Comparison of ENCODE assay signal across 8 cellular contexts in genomic region chr11:66619080-66619554, GRCh38. TPM values are rescaled to one million over a fixed set of nuclear protein-coding genes. Genes with fewer than 3 reads are reported as not detected.
DNase-seq lines count a peak whose midpoint lies in the region; ATAC-seq, FAIRE-seq and TF ChIP-seq lines count a peak whose summit lies in the region.

No MANE protein-coding gene starts in this region.

- intact Hi-C loops in endothelial cell of umbilical vein (cut with micrococcal nuclease): no loop called here
- intact Hi-C loops in natural killer cell (cut with micrococcal nuclease): no loop called here

- ATAC-seq in natural killer cell: peak; percentile 13 to 19 (median 16)

- no peak overlapping the region for H2AFZ ChIP-seq in endothelial cell of umbilical vein (ENCODE audit: low read depth, low read length)

- no TSS peak for BruUV-seq in endothelial cell of umbilical vein (replicated peaks; lab: Mats Ljungman, UMichigan)

- FAIRE-seq in endothelial cell of umbilical vein (lab: Jason Lieb, UNC) (peak; percentile 77), H54 (lab: Jason Lieb, UNC) (no peak)

- peaks cover 75% of the 10 kb centered on the region for H3K79me2 ChIP-seq in endothelial cell of umbilical vein (ENCODE audit: control insufficient read depth, insufficient read depth, low read length)

- peaks cover 20% of the 10 kb centered on the region for H4K20me1 ChIP-seq in endothelial cell of umbilical vein (replicated peaks; ENCODE audit: control insufficient read depth, extremely low read depth, insufficient read depth, low read length)

- H3K9me3 ChIP-seq in SJSA1 (replicated peaks) (no peaks in the 10 kb centered on the region), endothelial cell of umbilical vein (replicated peaks; ENCODE audit: control insufficient read depth, insufficient read depth, low read length) (no peaks in the 10 kb centered on the region)

- H3K27ac ChIP-seq in SJSA1: peak overlapping the region; percentile 39
- peak overlapping the region; percentile 37 for H3K27ac ChIP-seq in endothelial cell of umbilical vein (ENCODE audit: insufficient read depth, low read depth, low read length)

- no peaks in the 10 kb centered on the region for H3K9me1 ChIP-seq in endothelial cell of umbilical vein (replicated peaks; ENCODE audit: control insufficient read depth, extremely low read depth, insufficient read depth, low read length)

- H3K36me3 Mint-ChIP-seq in activated CD4-positive, alpha-beta T cell treated with anti-CD3 and anti-CD28 coated beads, Interleukin-2, amount 10 ng/mL, durations not matched to agents 7 days and 5 days (ENCODE audit: low read depth): peaks cover 75% of the 10 kb centered on the region
- no peaks in the 10 kb centered on the region for H3K36me3 Mint-ChIP-seq in natural killer cell

- peak overlapping the region; percentile 68 for H3K9ac ChIP-seq in endothelial cell of umbilical vein (replicated peaks; ENCODE audit: extremely low read depth, insufficient read depth, low read length)

- POLR2A ChIA-PET in activated CD4-positive, alpha-beta T cell treated with anti-CD3 and anti-CD28 coated beads, Interleukin-2, amount 10 ng/mL, durations not matched to agents 7 days and 5 days (lab: Charles Lee): interaction anchor here (0.6 to 1.0 kb wide), 2 partner anchors 19 to 653 kb away, joined by 4 to 5 read pairs; partner anchors contain the start of gene RBM4
- POLR2A ChIA-PET in endothelial cell of umbilical vein (lab: Charles Lee): interaction anchor here (0.6 to 1.3 kb wide), 3 partner anchors 11 to 216 kb away, joined by 4 to 9 read pairs (median 4); partner anchors contain the start of gene RBM4

- dilution Hi-C loops in endothelial cell of umbilical vein (cut with MboI; ENCODE audit: extremely low pct_ligation_motif_present, low sequenced_read_pairs): no loop called here

- TF ChIP-seq POLR2A in endothelial cell of umbilical vein (IDR thresholded peaks at IDR 0.05; ENCODE audit: low read depth, low read length): no peak
- no peak for TF ChIP-seq POLR2A in H54 (IDR thresholded peaks at IDR 0.05; ENCODE audit: low read depth, low read length)

- no peaks in the 10 kb centered on the region for H3K27me3 ChIP-seq in SJSA1 (replicated peaks)
- no peaks in the 10 kb centered on the region for H3K27me3 ChIP-seq in endothelial cell of umbilical vein (ENCODE audit: control insufficient read depth in 2 of 2, insufficient read depth in 2 of 2, low read length in 2 of 2)

- TF ChIP-seq CTCF in endothelial cell of umbilical vein (IDR thresholded peaks at IDR 0.05; ENCODE audit: extremely low read depth in 1 of 2, insufficient read depth in 1 of 2, low read depth in 1 of 2, low read length in 2 of 2) (no peak), natural killer cell (IDR thresholded peaks at IDR 0.05) (no peak)

- H3K36me3 ChIP-seq in SJSA1: peaks cover 73% of the 10 kb centered on the region
- peaks cover 5 to 8% of the 10 kb centered on the region in 2 experiments for H3K36me3 ChIP-seq in endothelial cell of umbilical vein (ENCODE audit: control insufficient read depth in 2 of 2, extremely low read depth in 1 of 2, insufficient read depth in 2 of 2, low read length in 2 of 2)

- peak; percentile 66 for DNase-seq in activated CD4-positive, alpha-beta T cell treated with anti-CD3 and anti-CD28 coated beads, Interleukin-2, amount 10 ng/mL, durations not matched to agents 7 days and 5 days
- DNase-seq in activated CD4-positive, alpha-beta T cell treated with anti-CD3 and anti-CD28 coated beads for 1 hour: no peak
- DNase-seq in SJSA1 (ENCODE audit: low read depth in 1 of 2, low spot score in 2 of 2) (peak in 1 of 2 experiments; percentile 31), endothelial cell of umbilical vein (ENCODE audit: low read depth, low spot score) (peak; percentile 56), natural killer cell (no peak), H54 (ENCODE audit: insufficient read length, low spot score) (no peak), NCI-H2107 (lab: John Stamatoyannopoulos, UW) (no peak), NCI-H2171 treated with DMSO at 0.1 percent for 48 hours (lab: John Stamatoyannopoulos, UW) (no peak)

- H3K4me3 ChIP-seq in SJSA1 (peak overlapping the region; percentile 92), endothelial cell of umbilical vein (replicated peaks in 1 of 3; ENCODE audit: insufficient read depth in 1 of 3, low read depth in 1 of 3, low read length in 3 of 3) (peak overlapping the region in 2 of 3 experiments; percentile 75 to 93)

- H3K4me3 Mint-ChIP-seq in activated CD4-positive, alpha-beta T cell treated with anti-CD3 and anti-CD28 coated beads, Interleukin-2, amount 10 ng/mL, durations not matched to agents 7 days and 5 days: peak overlapping the region; percentile 98
- peak overlapping the region; percentile 99 for H3K4me3 Mint-ChIP-seq in natural killer cell

- H3K4me1 ChIP-seq in SJSA1 (replicated peaks) (peaks cover 36% of the 10 kb centered on the region), endothelial cell of umbilical vein (ENCODE audit: control insufficient read depth, extremely low read depth, insufficient read depth, low read length) (peaks cover 24% of the 10 kb centered on the region)

- H3K9me3 Mint-ChIP-seq in activated CD4-positive, alpha-beta T cell treated with anti-CD3 and anti-CD28 coated beads, Interleukin-2, amount 10 ng/mL, durations not matched to agents 7 days and 5 days: peaks cover 2% of the 10 kb centered on the region
- H3K9me3 Mint-ChIP-seq in natural killer cell: no peaks in the 10 kb centered on the region

- peaks cover 69% of the 10 kb centered on the region for H3K4me1 Mint-ChIP-seq in activated CD4-positive, alpha-beta T cell treated with anti-CD3 and anti-CD28 coated beads, Interleukin-2, amount 10 ng/mL, durations not matched to agents 7 days and 5 days
- peaks cover 71% of the 10 kb centered on the region in 2 donors for H3K4me1 Mint-ChIP-seq in natural killer cell

- CTCF ChIA-PET in activated CD4-positive, alpha-beta T cell treated with anti-CD3 and anti-CD28 coated beads, Interleukin-2, amount 10 ng/mL, durations not matched to agents 7 days and 5 days (lab: Charles Lee): interaction anchor here (0.7 to 3.5 kb wide), 7 partner anchors 10 to 570 kb away, joined by 3 to 17 read pairs (median 3); partner anchors contain the start of genes RBM4 and RBM4B
- CTCF ChIA-PET in endothelial cell of umbilical vein (lab: Charles Lee): interaction anchor here (0.8 to 1.6 kb wide), 4 partner anchors 12 to 26 kb away, joined by 3 to 6 read pairs (median 4); partner anchors contain the start of genes CCDC87 and CCS

- H3K27ac Mint-ChIP-seq in activated CD4-positive, alpha-beta T cell treated with anti-CD3 and anti-CD28 coated beads, Interleukin-2, amount 10 ng/mL, durations not matched to agents 7 days and 5 days: peak overlapping the region; percentile 99
- H3K27ac Mint-ChIP-seq in natural killer cell: peak overlapping the region; percentile 99 to 100

- no peaks in the 10 kb centered on the region for H3K27me3 Mint-ChIP-seq in activated CD4-positive, alpha-beta T cell treated with anti-CD3 and anti-CD28 coated beads, Interleukin-2, amount 10 ng/mL, durations not matched to agents 7 days and 5 days
- no peaks in the 10 kb centered on the region for H3K27me3 Mint-ChIP-seq in natural killer cell (ENCODE audit: low read depth in 2 of 2)

- H3K4me2 ChIP-seq in endothelial cell of umbilical vein (ENCODE audit: insufficient read depth, low read length): peak overlapping the region; percentile 94

RNA-seq across cellular contexts. Expression of gene RBM14, which starts 2.7 kb away (rescaled TPM):
- total RNA-seq in activated CD4-positive, alpha-beta T cell treated with anti-CD3 and anti-CD28 coated beads, Interleukin-2, amount 10 ng/mL, durations not matched to agents 7 days and 5 days: 100 to 1,000 TPM; 124 to 140 TPM
- total RNA-seq in SJSA1 (2014; rRNA removed; shearing (Covaris generic)): 33.1 and 57.8 TPM in 2 replicates
- total RNA-seq in endothelial cell of umbilical vein: 95.9 and 104 TPM in 2 replicates
- polyA plus RNA-seq in endothelial cell of umbilical vein: 44.0 and 49.6 TPM in 2 replicates
- polyA plus RNA-seq in endothelial cell of umbilical vein (2011; cell fraction: cytosol; rRNA removed): 21.9 and 24.4 TPM in 2 replicates
- polyA plus RNA-seq in endothelial cell of umbilical vein (2011; cell fraction: nucleus; rRNA removed): 34.5 and 39.5 TPM in 2 replicates
- polyA plus RNA-seq in endothelial cell of umbilical vein (2012): 40.5 and 46.5 TPM in 2 replicates
- 44.3 and 47.2 TPM in 2 replicates for polyA minus RNA-seq in endothelial cell of umbilical vein
- 55.4 TPM for polyA minus RNA-seq in endothelial cell of umbilical vein (2011; cell fraction: cytosol; rRNA and poly(A)+ RNA removed)
- 44.6 and 59.2 TPM in 2 replicates for polyA minus RNA-seq in endothelial cell of umbilical vein (2011; cell fraction: nucleus; rRNA and poly(A)+ RNA removed)
- total RNA-seq in natural killer cell: 100 to 1,000 TPM; 289 to 325 (median 307) TPM

RNA-seq across cellular contexts. Expression of gene RBM4, which starts 19.4 kb away (rescaled TPM):
- 100 to 1,000 TPM; 124 to 137 TPM for total RNA-seq in activated CD4-positive, alpha-beta T cell treated with anti-CD3 and anti-CD28 coated beads, Interleukin-2, amount 10 ng/mL, durations not matched to agents 7 days and 5 days
- total RNA-seq in SJSA1 (2014; rRNA removed; shearing (Covaris generic)): 136 and 170 TPM in 2 replicates
- total RNA-seq in endothelial cell of umbilical vein: 148 and 153 TPM in 2 replicates
- polyA plus RNA-seq in endothelial cell of umbilical vein: 345 and 361 TPM in 2 replicates
- 228 and 270 TPM in 2 replicates for polyA plus RNA-seq in endothelial cell of umbilical vein (2011; cell fraction: cytosol; rRNA removed)
- polyA plus RNA-seq in endothelial cell of umbilical vein (2011; cell fraction: nucleus; rRNA removed): 177 and 190 TPM in 2 replicates
- polyA plus RNA-seq in endothelial cell of umbilical vein (2012): 179 and 201 TPM in 2 replicates
- polyA minus RNA-seq in endothelial cell of umbilical vein: 206 and 208 TPM in 2 replicates
- polyA minus RNA-seq in endothelial cell of umbilical vein (2011; cell fraction: cytosol; rRNA and poly(A)+ RNA removed): 60.0 TPM
- 128 and 161 TPM in 2 replicates for polyA minus RNA-seq in endothelial cell of umbilical vein (2011; cell fraction: nucleus; rRNA and poly(A)+ RNA removed)
- 100 to 1,000 TPM; 219 to 241 (median 224) TPM for total RNA-seq in natural killer cell

RNA-seq across cellular contexts. Expression of gene CCS, which starts 26.1 kb away (rescaled TPM):
- total RNA-seq in activated CD4-positive, alpha-beta T cell treated with anti-CD3 and anti-CD28 coated beads, Interleukin-2, amount 10 ng/mL, durations not matched to agents 7 days and 5 days: 10 to 100 TPM; 28.8 to 32.6 TPM
- total RNA-seq in SJSA1 (2014; rRNA removed; shearing (Covaris generic)): 44.8 and 46.6 TPM in 2 replicates
- total RNA-seq in endothelial cell of umbilical vein: 37.2 and 38.7 TPM in 2 replicates
- 39.0 and 41.6 TPM in 2 replicates for polyA plus RNA-seq in endothelial cell of umbilical vein
- polyA plus RNA-seq in endothelial cell of umbilical vein (2011; cell fraction: cytosol; rRNA removed): 21.0 and 33.7 TPM in 2 replicates
- polyA plus RNA-seq in endothelial cell of umbilical vein (2011; cell fraction: nucleus; rRNA removed): 142 TPM in 2 replicates
- polyA plus RNA-seq in endothelial cell of umbilical vein (2012): 40.3 and 52.8 TPM in 2 replicates
- 22.4 and 28.8 TPM in 2 replicates for polyA minus RNA-seq in endothelial cell of umbilical vein
- 23.0 TPM for polyA minus RNA-seq in endothelial cell of umbilical vein (2011; cell fraction: cytosol; rRNA and poly(A)+ RNA removed)
- 11.7 and 23.5 TPM in 2 replicates for polyA minus RNA-seq in endothelial cell of umbilical vein (2011; cell fraction: nucleus; rRNA and poly(A)+ RNA removed)
- total RNA-seq in natural killer cell: 10 to 100 TPM; 27.1 to 35.6 (median 32.4) TPM

RNA-seq across cellular contexts. Expression of gene CCDC87, which starts 26.3 kb away (rescaled TPM):
- under 1 TPM in 1 of 2 experiments, not detected in 1; 0.08 TPM for total RNA-seq in activated CD4-positive, alpha-beta T cell treated with anti-CD3 and anti-CD28 coated beads, Interleukin-2, amount 10 ng/mL, durations not matched to agents 7 days and 5 days
- 0.34 TPM in 1 of 2 replicates, not detected in the other for total RNA-seq in SJSA1 (2014; rRNA removed; shearing (Covaris generic))
- total RNA-seq in endothelial cell of umbilical vein: 0.22 and 0.28 TPM in 2 replicates
- 0.06 and 0.08 TPM in 2 replicates for polyA plus RNA-seq in endothelial cell of umbilical vein
- polyA plus RNA-seq in endothelial cell of umbilical vein (2011; cell fraction: cytosol; rRNA removed): 0.05 and 0.10 TPM in 2 replicates
- polyA plus RNA-seq in endothelial cell of umbilical vein (2011; cell fraction: nucleus; rRNA removed): 0.04 and 0.10 TPM in 2 replicates
- polyA plus RNA-seq in endothelial cell of umbilical vein (2012): 0.14 and 0.23 TPM in 2 replicates
- 0.12 and 0.30 TPM in 2 replicates for polyA minus RNA-seq in endothelial cell of umbilical vein
- polyA minus RNA-seq in endothelial cell of umbilical vein (2011; cell fraction: cytosol; rRNA and poly(A)+ RNA removed): not detected
- polyA minus RNA-seq in endothelial cell of umbilical vein (2011; cell fraction: nucleus; rRNA and poly(A)+ RNA removed): 0.14 and 0.24 TPM in 2 replicates
- under 1 TPM; 0.40 to 0.68 (median 0.49) TPM for total RNA-seq in natural killer cell

RNA-seq across cellular contexts. Expression of gene CTSF, which starts 50.7 kb away (rescaled TPM):
- total RNA-seq in activated CD4-positive, alpha-beta T cell treated with anti-CD3 and anti-CD28 coated beads, Interleukin-2, amount 10 ng/mL, durations not matched to agents 7 days and 5 days: 1 to 10 TPM; 3.5 to 3.9 TPM
- total RNA-seq in SJSA1 (2014; rRNA removed; shearing (Covaris generic)): 4.9 and 5.6 TPM in 2 replicates
- 11.0 and 14.4 TPM in 2 replicates for total RNA-seq in endothelial cell of umbilical vein
- polyA plus RNA-seq in endothelial cell of umbilical vein: 27.7 and 30.7 TPM in 2 replicates
- 16.1 and 22.7 TPM in 2 replicates for polyA plus RNA-seq in endothelial cell of umbilical vein (2011; cell fraction: cytosol; rRNA removed)
- 62.3 and 79.5 TPM in 2 replicates for polyA plus RNA-seq in endothelial cell of umbilical vein (2011; cell fraction: nucleus; rRNA removed)
- 12.9 and 21.1 TPM in 2 replicates for polyA plus RNA-seq in endothelial cell of umbilical vein (2012)
- polyA minus RNA-seq in endothelial cell of umbilical vein: 11.7 and 20.8 TPM in 2 replicates
- polyA minus RNA-seq in endothelial cell of umbilical vein (2011; cell fraction: cytosol; rRNA and poly(A)+ RNA removed): 4.0 TPM
- 6.9 and 9.3 TPM in 2 replicates for polyA minus RNA-seq in endothelial cell of umbilical vein (2011; cell fraction: nucleus; rRNA and poly(A)+ RNA removed)
- total RNA-seq in natural killer cell: 10 to 100 TPM; 17.1 to 27.0 (median 24.8) TPM

Comparison
In these comparisons a context has a peak if more than half of its experiments do, and no peak if none do; other contexts are left out.
1. DNase-seq: peak in activated CD4-positive, alpha-beta T cell treated with anti-CD3 and anti-CD28 coated beads, Interleukin-2, amount 10 ng/mL, durations not matched to agents 7 days and 5 days (single experiment) and endothelial cell of umbilical vein (single experiment); none in activated CD4-positive, alpha-beta T cell treated with anti-CD3 and anti-CD28 coated beads for 1 hour (single experiment), natural killer cell (single experiment), H54 (single experiment), NCI-H2107 (single experiment) and NCI-H2171 treated with DMSO at 0.1 percent for 48 hours (single experiment).